9 cellular contexts compared by ENCODE assay signal in genomic region chr3:50604110-50604621, GRCh38. TPM values are rescaled to one million over a fixed set of nuclear protein-coding genes. Genes with fewer than 3 reads are reported as not detected.
A peak's percentile ranks its signal among the peaks of the same experiment; 100 is the strongest.
DNase-seq lines count a peak whose midpoint lies in the region; ATAC-seq, FAIRE-seq and TF ChIP-seq lines count a peak whose summit lies in the region.
"Had no signal": no experiment of that assay in that cellular context is flagged by ENCODE, and none has a peak within 500 bp of the region (broad histone marks: within the 10 kb centered on the region; RNA-seq: fewer than 3 reads in every experiment).

No MANE protein-coding gene starts in this region.

- no peak for ATAC-seq in T-helper 17 cell
- ATAC-seq in K562, result no peak
- ATAC-seq in gastrocnemius medialis, result no peak

- no peak overlapping the region; the same call in 1 of the 2 replicates for H3K4me2 ChIP-seq in K562 (ENCODE audit: insufficient read depth, low read length)

- peak overlapping the region; percentile 98 for H3K4me3 Mint-ChIP-seq in T-helper 17 cell

- FAIRE-seq in K562 (lab: Jason Lieb, UNC), result no peak
- FAIRE-seq: HTR-8/SVneo, urothelium cell line had no signal

- peaks cover 65% of the 10 kb centered on the region for H3K79me2 ChIP-seq in K562 (ENCODE audit: control insufficient read depth, insufficient read depth, low read length)

- intact Hi-C loops in K562 (cut with micrococcal nuclease) (no loop called here), gastrocnemius medialis (cut with DNase I; ENCODE audit: low total_unique reads) (loop anchor here (2.0 kb wide), 1 partner anchor 21 kb away; no protein-coding TSS in a partner anchor)

- no TSS peak for BruUV-seq in K562 (replicated peaks; lab: Mats Ljungman, UMichigan)

- H3K27ac Mint-ChIP-seq in T-helper 17 cell, result peak overlapping the region; percentile 98

- TF ChIP-seq CTCF in K562 (IDR thresholded peaks at IDR 0.05 in 2 of 3, conservative IDR thresholded peaks at IDR 0.05 in 1 of 3; ENCODE audit: insufficient read depth in 2 of 3, low read depth in 1 of 3, low read length in 3 of 3) (no peak), gastrocnemius medialis (IDR thresholded peaks at IDR 0.05 in 4 of 5, conservative IDR thresholded peaks at IDR 0.05 in 1 of 5) (no peak)

- CTCF ChIA-PET in K562 (lab: Yijun Ruan, JAX; ENCODE audit: low intra/inter-chr PET ratio), result no interaction called here

- no peaks in the 10 kb centered on the region for H3K27me3 Mint-ChIP-seq in T-helper 17 cell

- TF ChIP-seq RAD21 in K562 (CRISPR knock-in tag; conservative IDR thresholded peaks at IDR 0.05 in 1 of 2, IDR thresholded peaks at IDR 0.05 in 1 of 2), result no peak

- POLR2A ChIA-PET in K562 (lab: Yijun Ruan, JAX), result interaction anchor here (0.7 to 4.8 kb wide), 6 partner anchors 12 to 38 kb away, joined by 3 to 22 read pairs (median 6); partner anchors contain the start of gene HEMK1

- peak; percentile 55; the same call in 1 of the 2 replicates for TF ChIP-seq POLR2A in K562 (conservative IDR thresholded peaks at IDR 0.05)
- no peak for TF ChIP-seq POLR2A in gastrocnemius medialis (IDR thresholded peaks at IDR 0.05)

- peaks cover 58% of the 10 kb centered on the region for H3K36me3 ChIP-seq in K562 (ENCODE audit: control insufficient read depth, insufficient read depth, low read length)
- H3K36me3 ChIP-seq in gastrocnemius medialis, result peaks cover 4 to 27% of the 10 kb centered on the region in 2 donors

- H4K20me1 ChIP-seq in K562 (replicated peaks; ENCODE audit: control insufficient read depth, insufficient read depth, low read length), result peaks cover 23% of the 10 kb centered on the region

- H2AFZ ChIP-seq in K562 (ENCODE audit: low read depth, low read length), result no peak overlapping the region

- H3K9ac ChIP-seq in K562 (ENCODE audit: insufficient read depth in 1 of 2, low read depth in 2 of 2, low read length in 2 of 2), result peak overlapping the region; percentile 77 to 87; a peak in 3 of 4 replicates

- no peak for DNase-seq in T-helper 17 cell
- DNase-seq in K562 (ENCODE audit: extremely low read depth in 1 of 4, low spot score in 3 of 4), result no peak
- no peak for DNase-seq in gastrocnemius medialis
- DNase-seq in NCI-H1417 (lab: John Stamatoyannopoulos, UW), result no peak
- no peak for DNase-seq in activated effector memory CD4-positive, alpha-beta T cell treated with anti-CD3 and anti-CD28 coated beads, Interleukin-2, amount 50 U/mL, for 16 hours
- DNase-seq: EL, SHP77 treated with DMSO at 0.1 percent for 48 hours had no signal

- peaks cover 81% of the 10 kb centered on the region for H3K4me1 Mint-ChIP-seq in T-helper 17 cell

- H3K4me3 ChIP-seq in K562, result no peak overlapping the region
- no peak overlapping the region for H3K4me3 ChIP-seq in gastrocnemius medialis

- H3K9me1 ChIP-seq in K562 (ENCODE audit: control insufficient read depth, insufficient read depth, low read length), result peaks cover 3% of the 10 kb centered on the region

- peaks cover 30% of the 10 kb centered on the region for H3K36me3 Mint-ChIP-seq in T-helper 17 cell (ENCODE audit: low read depth)

- 56% methylated on average over 5 of the region's 5 CpGs for WGBS in K562 (ENCODE audit: insufficient coverage, low coverage, missing lambda C conversion rate)

- in situ Hi-C loops in K562 (cut with MboI), result no loop called here
- in situ Hi-C loops in gastrocnemius medialis (cut with MboI; ENCODE audit: low sequenced_read_pairs in 4 of 4), result loop anchor here in 1 of 4 donors (25.0 kb wide), 1 partner anchor 783 kb away; the partner anchor contains the start of genes MANF and RBM15B

- H3K27me3 ChIP-seq in K562 (ENCODE audit: control insufficient read depth in 2 of 2, insufficient read depth in 2 of 2, low read length in 2 of 2) (no peaks in the 10 kb centered on the region), gastrocnemius medialis (no peaks in the 10 kb centered on the region)

- H3K4me1 ChIP-seq in K562 (replicated peaks in 1 of 2; ENCODE audit: control insufficient read depth in 2 of 2, insufficient read depth in 2 of 2, low read length in 2 of 2) (peaks cover 70 to 73% of the 10 kb centered on the region in 2 experiments), gastrocnemius medialis (peaks cover 96% of the 10 kb centered on the region in 2 donors)

- TF ChIP-seq EP300 in K562 (IDR thresholded peaks at IDR 0.05; ENCODE audit: low read length), result no peak

- H3K27ac ChIP-seq in K562 (ENCODE audit: extremely low read depth, low read depth, low read length) (peak overlapping the region; percentile 96), gastrocnemius medialis (peak overlapping the region; percentile 95 to 99 (median 96))

- H3K9me3 ChIP-seq in T-helper 17 cell (ENCODE audit: control insufficient read depth, low read length, poor library complexity, severe bottlenecking) (no peaks in the 10 kb centered on the region), K562 (replicated peaks; ENCODE audit: control insufficient read depth, insufficient read depth, low read depth, low read length) (no peaks in the 10 kb centered on the region), gastrocnemius medialis (no peaks in the 10 kb centered on the region)

RNA-seq across cellular contexts. Expression of gene CISH, which starts 7.4 kb away (rescaled TPM):
- total RNA-seq in T-helper 17 cell, result 10 to 100 TPM; 28.3 to 63.4 TPM
- total RNA-seq in K562 (2011; cell fraction: chromatin; rRNA removed; ENCODE audit: low replicate concordance), result 49.9 and 136 TPM in 2 replicates
- total RNA-seq in K562 (2011; cell fraction: nucleolus; rRNA removed), result 106 and 113 TPM in 2 replicates
- 71.7 and 77.8 TPM in 2 replicates for total RNA-seq in K562 (2011; cell fraction: nucleoplasm; rRNA removed)
- total RNA-seq in K562 (2014; rRNA removed), result 18.3 and 34.5 TPM in 2 replicates
- 5.1 and 6.9 TPM in 2 replicates for total RNA-seq in K562 (2014; rRNA removed; fragmentation: Illumina TruSeq; extraction: Trizol)
- 12.8 and 15.2 TPM in 2 replicates for total RNA-seq in K562 (2015; rRNA removed; fragmentation: Illumina TruSeq; extraction: Trizol)
- total RNA-seq in K562 (2021), result 47.7 and 48.8 TPM in 2 replicates
- polyA plus RNA-seq in K562 (2011; rRNA removed), result 24.8 and 59.4 TPM in 2 replicates
- polyA plus RNA-seq in K562 (2011; cell fraction: cytosol; rRNA removed), result 64.1 and 81.7 TPM in 2 replicates
- 104 and 152 TPM in 2 replicates for polyA plus RNA-seq in K562 (2011; cell fraction: nucleus; rRNA removed)
- polyA plus RNA-seq in K562 (2012), result 53.6 and 84.7 TPM in 2 replicates
- polyA plus RNA-seq in K562 (2014; fragmentation: Illumina TruSeq; extraction: Trizol), result 41.9 and 52.8 TPM in 2 replicates
- polyA plus RNA-seq in K562 (2014; fragmentation: Nextera tagmentation; extraction: Ambion mirVana), result 1 to 10 TPM; 1.7 to 3.5 TPM
- polyA plus RNA-seq in K562 (2014; rRNA removed), result 29.2 and 38.1 TPM in 2 replicates
- 30.2 and 35.6 TPM in 2 replicates for polyA minus RNA-seq in K562 (2011; rRNA and poly(A)+ RNA removed)
- polyA minus RNA-seq in K562 (2011; cell fraction: cytosol; rRNA and poly(A)+ RNA removed), result 50.6 and 68.9 TPM in 2 replicates
- polyA minus RNA-seq in K562 (2011; cell fraction: nucleus; rRNA and poly(A)+ RNA removed), result 72.0 and 98.5 TPM in 2 replicates
- total RNA-seq in gastrocnemius medialis, result 10 to 100 TPM in 2 of 4 donors, 1 to 10 TPM in 2; 3.3 to 50.5 (median 20.3) TPM

RNA-seq across cellular contexts. Expression of gene MAPKAPK3, which starts 12.8 kb away (rescaled TPM):
- 10 to 100 TPM; 44.7 to 49.2 TPM for total RNA-seq in T-helper 17 cell
- 27.9 and 57.1 TPM in 2 replicates for total RNA-seq in K562 (2011; cell fraction: chromatin; rRNA removed; ENCODE audit: low replicate concordance)
- total RNA-seq in K562 (2011; cell fraction: nucleolus; rRNA removed), result 43.4 and 54.2 TPM in 2 replicates
- total RNA-seq in K562 (2011; cell fraction: nucleoplasm; rRNA removed), result 39.5 and 46.4 TPM in 2 replicates
- total RNA-seq in K562 (2014; rRNA removed), result 43.3 and 51.5 TPM in 2 replicates
- total RNA-seq in K562 (2014; rRNA removed; fragmentation: Illumina TruSeq; extraction: Trizol), result 29.9 and 33.3 TPM in 2 replicates
- 40.0 and 41.2 TPM in 2 replicates for total RNA-seq in K562 (2015; rRNA removed; fragmentation: Illumina TruSeq; extraction: Trizol)
- 49.6 and 55.1 TPM in 2 replicates for total RNA-seq in K562 (2021)
- polyA plus RNA-seq in K562 (2011; rRNA removed), result 56.4 and 60.2 TPM in 2 replicates
- 66.5 and 92.3 TPM in 2 replicates for polyA plus RNA-seq in K562 (2011; cell fraction: cytosol; rRNA removed)
- 53.3 and 62.7 TPM in 2 replicates for polyA plus RNA-seq in K562 (2011; cell fraction: nucleus; rRNA removed)
- polyA plus RNA-seq in K562 (2012), result 47.4 and 54.4 TPM in 2 replicates
- 54.0 and 55.2 TPM in 2 replicates for polyA plus RNA-seq in K562 (2014; fragmentation: Illumina TruSeq; extraction: Trizol)
- 10 to 100 TPM in 1 of 2 experiments, 1 to 10 TPM in 1; 8.0 to 12.2 TPM for polyA plus RNA-seq in K562 (2014; fragmentation: Nextera tagmentation; extraction: Ambion mirVana)
- polyA plus RNA-seq in K562 (2014; rRNA removed), result 34.5 and 47.2 TPM in 2 replicates
- 42.4 and 60.6 TPM in 2 replicates for polyA minus RNA-seq in K562 (2011; rRNA and poly(A)+ RNA removed)
- polyA minus RNA-seq in K562 (2011; cell fraction: cytosol; rRNA and poly(A)+ RNA removed), result 22.8 and 28.5 TPM in 2 replicates
- polyA minus RNA-seq in K562 (2011; cell fraction: nucleus; rRNA and poly(A)+ RNA removed), result 17.6 and 22.2 TPM in 2 replicates
- 100 to 1,000 TPM; 235 to 466 (median 387) TPM for total RNA-seq in gastrocnemius medialis

RNA-seq across cellular contexts. Expression of gene HEMK1, which starts 34.8 kb away (rescaled TPM):
- total RNA-seq in T-helper 17 cell, result 10 to 100 TPM; 22.7 to 25.1 TPM
- 44.0 and 89.1 TPM in 2 replicates for total RNA-seq in K562 (2011; cell fraction: chromatin; rRNA removed; ENCODE audit: low replicate concordance)
- total RNA-seq in K562 (2011; cell fraction: nucleolus; rRNA removed), result 41.2 and 43.2 TPM in 2 replicates
- 47.0 and 67.9 TPM in 2 replicates for total RNA-seq in K562 (2011; cell fraction: nucleoplasm; rRNA removed)
- total RNA-seq in K562 (2014; rRNA removed), result 8.0 and 13.7 TPM in 2 replicates
- 8.0 and 10.9 TPM in 2 replicates for total RNA-seq in K562 (2014; rRNA removed; fragmentation: Illumina TruSeq; extraction: Trizol)
- total RNA-seq in K562 (2015; rRNA removed; fragmentation: Illumina TruSeq; extraction: Trizol), result 9.7 and 11.4 TPM in 2 replicates
- total RNA-seq in K562 (2021), result 15.9 and 16.8 TPM in 2 replicates
- polyA plus RNA-seq in K562 (2011; rRNA removed), result 12.1 and 13.5 TPM in 2 replicates
- 12.1 and 20.2 TPM in 2 replicates for polyA plus RNA-seq in K562 (2011; cell fraction: cytosol; rRNA removed)
- polyA plus RNA-seq in K562 (2011; cell fraction: nucleus; rRNA removed), result 58.3 and 71.6 TPM in 2 replicates
- 11.0 and 19.9 TPM in 2 replicates for polyA plus RNA-seq in K562 (2012)
- polyA plus RNA-seq in K562 (2014; fragmentation: Illumina TruSeq; extraction: Trizol), result 12.3 and 13.2 TPM in 2 replicates
- 1 to 10 TPM; 2.0 to 5.2 TPM for polyA plus RNA-seq in K562 (2014; fragmentation: Nextera tagmentation; extraction: Ambion mirVana)
- polyA plus RNA-seq in K562 (2014; rRNA removed), result 13.9 and 17.8 TPM in 2 replicates
- polyA minus RNA-seq in K562 (2011; rRNA and poly(A)+ RNA removed), result 8.5 and 8.9 TPM in 2 replicates
- 4.0 and 4.7 TPM in 2 replicates for polyA minus RNA-seq in K562 (2011; cell fraction: cytosol; rRNA and poly(A)+ RNA removed)
- polyA minus RNA-seq in K562 (2011; cell fraction: nucleus; rRNA and poly(A)+ RNA removed), result 19.1 and 28.0 TPM in 2 replicates
- 1 to 10 TPM; 4.5 to 8.1 (median 7.5) TPM for total RNA-seq in gastrocnemius medialis

RNA-seq across cellular contexts. Expression of gene C3orf18, which starts 36.6 kb away (rescaled TPM):
- total RNA-seq in T-helper 17 cell, result 10 to 100 TPM; 15.0 to 17.1 TPM
- 1.4 and 3.5 TPM in 2 replicates for total RNA-seq in K562 (2011; cell fraction: chromatin; rRNA removed; ENCODE audit: low replicate concordance)
- 1.7 and 2.3 TPM in 2 replicates for total RNA-seq in K562 (2011; cell fraction: nucleolus; rRNA removed)
- total RNA-seq in K562 (2011; cell fraction: nucleoplasm; rRNA removed), result 1.2 and 1.4 TPM in 2 replicates
- 0.95 and 1.3 TPM in 2 replicates for total RNA-seq in K562 (2014; rRNA removed)
- 0.83 and 1.1 TPM in 2 replicates for total RNA-seq in K562 (2014; rRNA removed; fragmentation: Illumina TruSeq; extraction: Trizol)
- 0.94 and 1.4 TPM in 2 replicates for total RNA-seq in K562 (2015; rRNA removed; fragmentation: Illumina TruSeq; extraction: Trizol)
- total RNA-seq in K562 (2021), result 0.65 and 2.0 TPM in 2 replicates
- polyA plus RNA-seq in K562 (2011; rRNA removed), result 2.3 and 3.9 TPM in 2 replicates
- polyA plus RNA-seq in K562 (2011; cell fraction: cytosol; rRNA removed), result 4.6 and 5.2 TPM in 2 replicates
- 5.5 and 6.0 TPM in 2 replicates for polyA plus RNA-seq in K562 (2011; cell fraction: nucleus; rRNA removed)
- polyA plus RNA-seq in K562 (2012), result 1.7 and 2.7 TPM in 2 replicates
- 0.91 and 1.5 TPM in 2 replicates for polyA plus RNA-seq in K562 (2014; fragmentation: Illumina TruSeq; extraction: Trizol)
- polyA plus RNA-seq in K562 (2014; fragmentation: Nextera tagmentation; extraction: Ambion mirVana), result under 1 TPM; 0.01 to 0.14 TPM
- 0.38 and 0.82 TPM in 2 replicates for polyA plus RNA-seq in K562 (2014; rRNA removed)
- polyA minus RNA-seq in K562 (2011; rRNA and poly(A)+ RNA removed), result 1.6 and 1.9 TPM in 2 replicates
- polyA minus RNA-seq in K562 (2011; cell fraction: cytosol; rRNA and poly(A)+ RNA removed), result 0.73 and 2.0 TPM in 2 replicates
- polyA minus RNA-seq in K562 (2011; cell fraction: nucleus; rRNA and poly(A)+ RNA removed), result 1.1 and 1.4 TPM in 2 replicates
- 10 to 100 TPM; 12.6 to 27.4 (median 15.4) TPM for total RNA-seq in gastrocnemius medialis

Comparison
In these comparisons a context has a peak if more than half of its experiments do, and no peak if none do; other contexts are left out.
1. RNA of gene MAPKAPK3, which starts 12.8 kb away (total RNA-seq): 235 to 466 TPM in gastrocnemius medialis; 44.7 to 49.2 TPM in T-helper 17 cell and 27.9 to 57.1 TPM in K562; every median in the first group is over 4 times any median in the second.